ENCODE assay signal across 17 cellular contexts in the genomic region with DNA sequence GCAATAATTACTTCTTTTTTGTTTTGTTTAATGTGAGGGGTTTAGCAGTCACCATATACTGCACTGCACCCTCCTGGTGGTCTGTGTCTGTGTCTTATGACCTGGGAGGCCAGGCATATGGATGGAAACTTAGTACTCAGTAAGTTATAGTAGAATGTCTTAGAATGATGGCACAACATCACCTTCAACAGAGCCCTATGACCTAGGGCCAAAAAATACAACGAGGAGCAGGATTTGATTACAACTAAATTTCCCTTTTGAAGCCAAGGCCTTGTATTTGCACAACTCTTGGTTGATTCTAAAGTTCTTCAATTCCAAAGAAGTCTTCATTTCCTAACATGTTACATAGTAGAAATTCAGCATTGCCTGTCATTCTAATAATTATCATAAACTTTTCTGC.
"Had no signal": no experiment of that assay in that cellular context is flagged by ENCODE, and none has a peak within 500 bp of the region (broad histone marks: within the 10 kb centered on the region; RNA-seq: fewer than 3 reads in every experiment).

No MANE protein-coding gene starts in this region.

- H3K9ac ChIP-seq: parathyroid adenoma had no signal

- ATAC-seq: activated CD8-positive, alpha-beta T cell treated with anti-CD3 and anti-CD28 coated beads, Interleukin-2, amount 10 ng/mL, durations not matched to agents 7 days and 5 days; natural killer cell; stimulated activated naive CD8-positive, alpha-beta T cell treated with anti-CD3 and anti-CD28 coated beads, Interleukin-15, Interleukin-2, amounts not matched to agents 100 U/mL and 50 U/mL, for 24 hours had no signal

- H3K36me3 ChIP-seq: colonic mucosa, neutrophil had no signal

- H3K27ac Mint-ChIP-seq: activated CD4-positive, alpha-beta T cell treated with anti-CD3 and anti-CD28 coated beads, Interleukin-2, amount 10 ng/mL, durations not matched to agents 7 days and 5 days; activated CD8-positive, alpha-beta T cell treated with anti-CD3 and anti-CD28 coated beads, Interleukin-2, amount 10 ng/mL, durations not matched to agents 7 days and 5 days; activated naive CD4-positive, alpha-beta T cell treated with anti-CD3 and anti-CD28 coated beads for 36 hours; activated T-cell treated with anti-CD3 and anti-CD28 coated beads, Interleukin-2, amount 50 U/mL, for 24 hours; activated T-helper 2 cell treated with anti-CD3 and anti-CD28 coated beads, Interferon-gamma antibody, Interleukin-2, Interleukin-4, amounts not matched to agents 10 μg/mL and 5 μg/mL and 100 μg/mL, durations not matched to agents 14 hours and 24 hours and 36 hours; brain; natural killer cell had no signal

- H3K9me3 ChIP-seq: colonic mucosa, neutrophil had no signal

- H3K9me3 Mint-ChIP-seq: natural killer cell had no signal

- H3K27me3 ChIP-seq: colonic mucosa, neutrophil had no signal

- H3K4me3 ChIP-seq: colonic mucosa, lung had no signal

- H3K4me1 ChIP-seq: colonic mucosa, parathyroid adenoma had no signal

- H3K4me3 Mint-ChIP-seq: activated CD4-positive, alpha-beta T cell treated with anti-CD3 and anti-CD28 coated beads, Interleukin-2, amount 10 ng/mL, durations not matched to agents 7 days and 5 days; activated CD8-positive, alpha-beta T cell treated with anti-CD3 and anti-CD28 coated beads, Interleukin-2, amount 10 ng/mL, durations not matched to agents 7 days and 5 days; activated naive CD4-positive, alpha-beta T cell treated with anti-CD3 and anti-CD28 coated beads for 36 hours; activated T-cell treated with anti-CD3 and anti-CD28 coated beads, Interleukin-2, amount 50 U/mL, for 24 hours; brain; natural killer cell had no signal

- H3K27me3 Mint-ChIP-seq: activated CD4-positive, alpha-beta T cell treated with anti-CD3 and anti-CD28 coated beads, Interleukin-2, amount 10 ng/mL, durations not matched to agents 7 days and 5 days; activated T-cell treated with anti-CD3 and anti-CD28 coated beads, Interleukin-2, amount 50 U/mL, for 24 hours; brain had no signal

- H3K27ac ChIP-seq: colonic mucosa, neutrophil, parathyroid adenoma had no signal

- DNase-seq: activated CD4-positive, alpha-beta T cell treated with anti-CD3 and anti-CD28 coated beads, Interleukin-2, amount 10 ng/mL, durations not matched to agents 7 days and 5 days; activated CD8-positive, alpha-beta T cell treated with anti-CD3 and anti-CD28 coated beads, Interleukin-2, amount 10 ng/mL, durations not matched to agents 7 days and 5 days; activated naive CD4-positive, alpha-beta T cell treated with anti-CD3 and anti-CD28 coated beads for 36 hours; activated T-cell treated with anti-CD3 and anti-CD28 coated beads, Interleukin-2, amount 50 U/mL, for 24 hours; anterior cingulate cortex; central memory CD4-positive, alpha-beta T cell; colonic mucosa; natural killer cell; stimulated activated CD4-positive, alpha-beta T cell treated with anti-CD3 and anti-CD28 coated beads, Interleukin-2, amount 100 ng/mL, for 24 hours; stimulated activated naive CD8-positive, alpha-beta T cell treated with anti-CD3 and anti-CD28 coated beads, Interleukin-15, Interleukin-2, amounts not matched to agents 100 U/mL and 50 U/mL, for 24 hours; substantia nigra; trophoblast cell had no signal

- H3K4me1 Mint-ChIP-seq: activated CD4-positive, alpha-beta T cell treated with anti-CD3 and anti-CD28 coated beads, Interleukin-2, amount 10 ng/mL, durations not matched to agents 7 days and 5 days; natural killer cell had no signal

- H3K36me3 Mint-ChIP-seq: brain, natural killer cell had no signal
